ENCODE assay signal across 8 cellular contexts in the genomic region with DNA sequence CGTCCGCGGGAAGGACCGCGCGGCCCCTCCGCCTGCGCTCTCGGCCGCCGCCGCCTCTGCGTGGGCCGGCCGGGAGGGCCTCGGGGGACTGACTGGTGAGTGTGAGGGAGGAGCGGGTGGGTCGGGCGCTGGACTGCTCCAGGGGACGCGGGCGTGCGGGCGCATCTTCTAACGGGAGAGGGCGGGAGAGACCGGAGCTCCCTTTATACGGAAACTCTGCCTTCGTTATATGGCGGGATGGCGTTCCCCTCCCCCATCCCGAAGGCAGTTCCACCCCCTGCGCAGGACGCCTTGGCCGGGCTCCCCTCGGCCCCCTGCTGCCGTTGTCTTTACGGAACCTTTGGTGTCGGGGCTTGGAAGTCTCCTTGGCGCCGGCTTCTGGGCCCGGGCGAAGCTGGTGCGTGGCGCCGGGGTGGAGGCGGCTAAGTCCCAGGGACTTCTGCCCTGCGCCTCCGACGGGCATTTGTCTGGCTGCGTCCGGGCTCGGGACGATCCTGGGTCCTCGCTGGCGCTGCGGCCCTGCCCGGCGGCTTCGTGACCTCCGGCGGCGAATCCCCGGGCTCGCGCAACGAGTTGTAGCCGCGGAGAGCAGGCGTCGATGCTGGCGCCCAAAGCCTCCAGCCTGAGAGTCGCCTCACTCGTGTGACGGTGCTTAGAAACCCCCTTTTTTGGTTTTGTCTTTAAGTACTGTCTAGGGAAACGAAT. TPM values are rescaled to one million over a fixed set of nuclear protein-coding genes. Genes with fewer than 3 reads are reported as not detected.
DNase-seq lines count a peak whose midpoint lies in the region; ATAC-seq and TF ChIP-seq lines count a peak whose summit lies in the region.

No MANE protein-coding gene starts in this region.

- peak overlapping the region; percentile 78 to 96 for H3K9ac ChIP-seq in liver (ENCODE audit: low read depth in 1 of 2, low read length in 2 of 2)

- peak overlapping the region; percentile 89 for H3K27ac Mint-ChIP-seq in dendritic cell treated with granulocyte-macrophage colony-stimulating factor and Interleukin-4, amounts not matched to agents 40 ng/mL and 50 ng/mL, for 4 days

- H3K27ac ChIP-seq in AG04450 (ENCODE audit: low read depth, low read length) (peak overlapping the region; percentile 86), liver (ENCODE audit: low read depth in 1 of 2, low read length in 2 of 2) (peak overlapping the region; percentile 86 to 91)

- DNase-seq in AG04450 (ENCODE audit: low read depth, low spot score) = no peak
- peak; percentile 66 for DNase-seq in NCI-H345 (lab: John Stamatoyannopoulos, UW)
- peak; percentile 49 to 52 for DNase-seq in activated CD4-positive, alpha-beta T cell treated with anti-CD3 and anti-CD28 coated beads, Interleukin-2, amount 50 U/mL, for 24 hours (ENCODE audit: low read depth in 1 of 2, low spot score in 1 of 2)
- DNase-seq in stimulated activated CD4-positive, alpha-beta T cell treated with anti-CD3 and anti-CD28 coated beads, Interleukin-4, amount 100 ng/mL, for 24 hours = peak; percentile 58

- peaks cover 31% of the 10 kb centered on the region for H3K4me1 Mint-ChIP-seq in dendritic cell treated with granulocyte-macrophage colony-stimulating factor and Interleukin-4, amounts not matched to agents 40 ng/mL and 50 ng/mL, for 4 days (ENCODE audit: low read depth)

- peaks cover 2 to 26% (median 13%) of the 10 kb centered on the region in 4 donors for H3K4me1 ChIP-seq in liver (ENCODE audit: control insufficient read depth in 4 of 4, insufficient read depth in 4 of 4, low read length in 3 of 4)

- ATAC-seq in GM18867 (IDR thresholded peaks at IDR 0.05; ENCODE audit: unreplicated experiment) = peak; percentile 39
- peak; percentile 34 for ATAC-seq in HG03097 (IDR thresholded peaks at IDR 0.05; ENCODE audit: low FRiP score, unreplicated experiment)

- peak overlapping the region; percentile 83 for H3K4me3 Mint-ChIP-seq in dendritic cell treated with granulocyte-macrophage colony-stimulating factor and Interleukin-4, amounts not matched to agents 40 ng/mL and 50 ng/mL, for 4 days

- WGBS in liver = under 1% methylated on average over 76 of the region's 76 CpGs

- no peak for TF ChIP-seq RAD21 in liver (IDR thresholded peaks at IDR 0.05)

- CTCF ChIA-PET in AG04450 (lab: Charles Lee) = interaction anchor here (0.6 to 2.1 kb wide), 9 partner anchors 176 to 308 kb away, joined by 3 to 7 read pairs (median 4); a partner anchor contains a TSS

- H3K27me3 ChIP-seq in AG04450 (ENCODE audit: control insufficient read depth, insufficient read depth, low read length) = no peaks in the 10 kb centered on the region
- no peaks in the 10 kb centered on the region for H3K27me3 ChIP-seq in liver (ENCODE audit: control insufficient read depth in 4 of 4, insufficient read depth in 4 of 4, low read length in 3 of 4)

- TF ChIP-seq CTCF in AG04450 (IDR thresholded peaks at IDR 0.05; ENCODE audit: low read depth, low read length) (no peak), liver (IDR thresholded peaks at IDR 0.05; ENCODE audit: low read depth, low read length, missing input control) (no peak)

- H3K9me3 ChIP-seq in AG04450 (ENCODE audit: control insufficient read depth, insufficient read depth, low read length) (peaks cover 3% of the 10 kb centered on the region; the same call in 1 of the 2 replicates), liver (ENCODE audit: control insufficient read depth in 4 of 4, low read length in 3 of 4) (no peaks in the 10 kb centered on the region)

- H3K9me3 Mint-ChIP-seq in dendritic cell treated with granulocyte-macrophage colony-stimulating factor and Interleukin-4, amounts not matched to agents 40 ng/mL and 50 ng/mL, for 4 days = no peaks in the 10 kb centered on the region

- peak overlapping the region; percentile 82 for H3K4me3 ChIP-seq in AG04450 (ENCODE audit: low read depth, low read length)
- H3K4me3 ChIP-seq in liver (ENCODE audit: low read depth in 1 of 3, low read length in 3 of 3) = peak overlapping the region; percentile 66 to 95 (median 93)

- POLR2A ChIA-PET in AG04450 (lab: Yijun Ruan, JAX) = interaction anchor here (0.6 to 1.5 kb wide), 3 partner anchors 23 to 102 kb away, joined by 3 to 6 read pairs (median 4); no protein-coding TSS in a partner anchor

- H3K27me3 Mint-ChIP-seq in dendritic cell treated with granulocyte-macrophage colony-stimulating factor and Interleukin-4, amounts not matched to agents 40 ng/mL and 50 ng/mL, for 4 days = no peaks in the 10 kb centered on the region

- peaks cover 18% of the 10 kb centered on the region for H3K36me3 Mint-ChIP-seq in dendritic cell treated with granulocyte-macrophage colony-stimulating factor and Interleukin-4, amounts not matched to agents 40 ng/mL and 50 ng/mL, for 4 days (ENCODE audit: low read depth)

- intact Hi-C loops in dendritic cell treated with granulocyte-macrophage colony-stimulating factor and Interleukin-4, amounts not matched to agents 40 ng/mL and 50 ng/mL, for 4 days (cut with micrococcal nuclease) = loop anchor here (2.0 kb wide), 2 partner anchors 177 to 239 kb away; a partner anchor contains a TSS

- H3K36me3 ChIP-seq in liver (ENCODE audit: control insufficient read depth in 4 of 4, insufficient read depth in 3 of 4, low read depth in 1 of 4, low read length in 3 of 4) = peaks cover 0 to 4% (median 3%) of the 10 kb centered on the region in 4 donors

TF ChIP-seq in liver, 16 proteins besides CTCF, POLR2A, EP300 and RAD21:
- TF ChIP-seq, protein P1, sequence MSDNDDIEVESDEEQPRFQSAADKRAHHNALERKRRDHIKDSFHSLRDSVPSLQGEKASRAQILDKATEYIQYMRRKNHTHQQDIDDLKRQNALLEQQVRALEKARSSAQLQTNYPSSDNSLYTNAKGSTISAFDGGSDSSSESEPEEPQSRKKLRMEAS (IDR thresholded peaks at IDR 0.05) = no peak
- TF ChIP-seq YY1 (IDR thresholded peaks at IDR 0.05) = peak; percentile 70
- peak; percentile 41 for TF ChIP-seq TAF1 (conservative IDR thresholded peaks at IDR 0.05)
- TF ChIP-seq, protein P2, sequence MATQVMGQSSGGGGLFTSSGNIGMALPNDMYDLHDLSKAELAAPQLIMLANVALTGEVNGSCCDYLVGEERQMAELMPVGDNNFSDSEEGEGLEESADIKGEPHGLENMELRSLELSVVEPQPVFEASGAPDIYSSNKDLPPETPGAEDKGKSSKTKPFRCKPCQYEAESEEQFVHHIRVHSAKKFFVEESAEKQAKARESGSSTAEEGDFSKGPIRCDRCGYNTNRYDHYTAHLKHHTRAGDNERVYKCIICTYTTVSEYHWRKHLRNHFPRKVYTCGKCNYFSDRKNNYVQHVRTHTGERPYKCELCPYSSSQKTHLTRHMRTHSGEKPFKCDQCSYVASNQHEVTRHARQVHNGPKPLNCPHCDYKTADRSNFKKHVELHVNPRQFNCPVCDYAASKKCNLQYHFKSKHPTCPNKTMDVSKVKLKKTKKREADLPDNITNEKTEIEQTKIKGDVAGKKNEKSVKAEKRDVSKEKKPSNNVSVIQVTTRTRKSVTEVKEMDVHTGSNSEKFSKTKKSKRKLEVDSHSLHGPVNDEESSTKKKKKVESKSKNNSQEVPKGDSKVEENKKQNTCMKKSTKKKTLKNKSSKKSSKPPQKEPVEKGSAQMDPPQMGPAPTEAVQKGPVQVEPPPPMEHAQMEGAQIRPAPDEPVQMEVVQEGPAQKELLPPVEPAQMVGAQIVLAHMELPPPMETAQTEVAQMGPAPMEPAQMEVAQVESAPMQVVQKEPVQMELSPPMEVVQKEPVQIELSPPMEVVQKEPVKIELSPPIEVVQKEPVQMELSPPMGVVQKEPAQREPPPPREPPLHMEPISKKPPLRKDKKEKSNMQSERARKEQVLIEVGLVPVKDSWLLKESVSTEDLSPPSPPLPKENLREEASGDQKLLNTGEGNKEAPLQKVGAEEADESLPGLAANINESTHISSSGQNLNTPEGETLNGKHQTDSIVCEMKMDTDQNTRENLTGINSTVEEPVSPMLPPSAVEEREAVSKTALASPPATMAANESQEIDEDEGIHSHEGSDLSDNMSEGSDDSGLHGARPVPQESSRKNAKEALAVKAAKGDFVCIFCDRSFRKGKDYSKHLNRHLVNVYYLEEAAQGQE (IDR thresholded peaks at IDR 0.05) = peak; percentile 38

RNA-seq across cellular contexts. Expression of a gene that starts 0.5 kb away (rescaled TPM):
- polyA plus RNA-seq in AG04450 (2011; rRNA removed) = 17.6 and 21.3 TPM in 2 replicates
- 6.1 and 12.2 TPM in 2 replicates for polyA minus RNA-seq in AG04450 (2011; rRNA and poly(A)+ RNA removed)
- total RNA-seq in liver = 10 to 100 TPM; 21.1 to 23.4 TPM
- polyA plus RNA-seq in liver = 10 to 100 TPM in 1 of 2 donors, 1 to 10 TPM in 1; 8.7 to 11.6 TPM

RNA-seq across cellular contexts. Expression of a gene that starts 24.2 kb away (rescaled TPM):
- 39.2 and 63.0 TPM in 2 replicates for polyA plus RNA-seq in AG04450 (2011; rRNA removed)
- polyA minus RNA-seq in AG04450 (2011; rRNA and poly(A)+ RNA removed) = 29.8 and 55.2 TPM in 2 replicates
- total RNA-seq in liver = 10 to 100 TPM; 17.1 to 31.9 TPM
- 1 to 10 TPM; 6.4 to 8.4 TPM for polyA plus RNA-seq in liver
